8 cellular contexts compared by ENCODE assay signal in genomic region chr12:96399081-96399918, GRCh38. TPM values are rescaled to one million over a fixed set of nuclear protein-coding genes. Genes with fewer than 3 reads are reported as not detected.
DNase-seq lines count a peak whose midpoint lies in the region; ATAC-seq and TF ChIP-seq lines count a peak whose summit lies in the region.

No MANE protein-coding gene starts in this region.

- TF ChIP-seq CTCF in neutrophil (IDR thresholded peaks at IDR 0.05) (peak; percentile 60), testis (IDR thresholded peaks at IDR 0.05) (peak in 1 of 3 experiments; percentile 17)

- peak; percentile 65 to 71 (median 67) for DNase-seq in CD4-positive, CD25-positive, alpha-beta regulatory T cell
- peak; percentile 51 for DNase-seq in GM19238 (ENCODE audit: insufficient read length, low spot score)
- DNase-seq in RPMI7951 (ENCODE audit: low read depth) = peak; percentile 63
- peak; percentile 75 for DNase-seq in activated gamma-delta T cell treated with anti-CD3 and anti-CD28 coated beads, Interleukin-2, amount 50 U/mL, for 16 hours (ENCODE audit: low read depth)
- peak; percentile 30 for DNase-seq in foreskin melanocyte
- DNase-seq in testis = peak; percentile 85

- H3K36me3 ChIP-seq in CD4-positive, CD25-positive, alpha-beta regulatory T cell (ENCODE audit: control insufficient read depth, insufficient read depth, low read length) = no peaks in the 10 kb centered on the region
- H3K36me3 ChIP-seq in neutrophil = no peaks in the 10 kb centered on the region
- H3K36me3 ChIP-seq in testis (ENCODE audit: low read depth, missing control alignments) = no peaks in the 10 kb centered on the region

- peaks cover 32% of the 10 kb centered on the region for H3K4me1 ChIP-seq in CD4-positive, CD25-positive, alpha-beta regulatory T cell (ENCODE audit: control insufficient read depth, insufficient read depth, low read length, poor library complexity, severe bottlenecking)
- H3K4me1 ChIP-seq in neutrophil (ENCODE audit: control insufficient read depth in 1 of 2, insufficient read depth in 1 of 2, low read depth in 1 of 2, low read length in 1 of 2) (peaks cover 35 to 36% of the 10 kb centered on the region in 2 experiments), testis (peaks cover 12% of the 10 kb centered on the region)

- no peaks in the 10 kb centered on the region for H3K9me3 ChIP-seq in CD4-positive, CD25-positive, alpha-beta regulatory T cell (ENCODE audit: control insufficient read depth in 2 of 2, low read length in 2 of 2)
- H3K9me3 ChIP-seq in neutrophil (no peaks in the 10 kb centered on the region), testis (no peaks in the 10 kb centered on the region)

- H3K27me3 Mint-ChIP-seq in CD4-positive, CD25-positive, alpha-beta regulatory T cell = peaks cover 16% of the 10 kb centered on the region

- no peaks in the 10 kb centered on the region for H3K9me3 Mint-ChIP-seq in CD4-positive, CD25-positive, alpha-beta regulatory T cell

- H3K27ac ChIP-seq in CD4-positive, CD25-positive, alpha-beta regulatory T cell (ENCODE audit: insufficient read depth, low read length, poor library complexity, severe bottlenecking) = peak overlapping the region; percentile 97
- peak overlapping the region; percentile 98 for H3K27ac ChIP-seq in neutrophil
- peak overlapping the region; percentile 94 to 97 for H3K27ac ChIP-seq in testis

- peak; percentile 26 to 33 for ATAC-seq in CD4-positive, CD25-positive, alpha-beta regulatory T cell (ENCODE audit: low read depth in 2 of 2)
- ATAC-seq in HG03442 (IDR thresholded peaks at IDR 0.05; ENCODE audit: unreplicated experiment) = peak; percentile 31

- no peaks in the 10 kb centered on the region for H3K27me3 ChIP-seq in CD4-positive, CD25-positive, alpha-beta regulatory T cell (ENCODE audit: control insufficient read depth, insufficient read depth, low read length)
- H3K27me3 ChIP-seq in neutrophil = no peaks in the 10 kb centered on the region
- no peaks in the 10 kb centered on the region for H3K27me3 ChIP-seq in testis

- peak overlapping the region; percentile 100 for H3K4me3 ChIP-seq in CD4-positive, CD25-positive, alpha-beta regulatory T cell (ENCODE audit: low read depth, low read length)
- H3K4me3 ChIP-seq in neutrophil (ENCODE audit: low read depth in 1 of 2, low read length in 1 of 2) (peak overlapping the region; percentile 83 to 85), testis (peak overlapping the region; percentile 93 to 95)

- WGBS in testis, 2 donors = 1% methylated on average over 47 to 70 of the region's 71 CpGs

- H3K27ac Mint-ChIP-seq in CD4-positive, CD25-positive, alpha-beta regulatory T cell = peak overlapping the region; percentile 91 to 98 (median 94)

- TF ChIP-seq POLR2A in testis (IDR thresholded peaks at IDR 0.05) = no peak

- peaks cover 36 to 58% (median 49%) of the 10 kb centered on the region in 4 donors for H3K4me1 Mint-ChIP-seq in CD4-positive, CD25-positive, alpha-beta regulatory T cell

- intact Hi-C loops in testis (cut with DNase I; ENCODE audit: low total_unique reads) = loop anchor here (10.0 kb wide), 1 partner anchor 174 kb away; no protein-coding TSS in a partner anchor

- peak overlapping the region; percentile 89 to 99 (median 95) for H3K4me3 Mint-ChIP-seq in CD4-positive, CD25-positive, alpha-beta regulatory T cell

- no peaks in the 10 kb centered on the region for H3K36me3 Mint-ChIP-seq in CD4-positive, CD25-positive, alpha-beta regulatory T cell

RNA-seq across cellular contexts. Expression of gene CDK17, which starts 0.9 kb away (rescaled TPM):
- total RNA-seq in CD4-positive, CD25-positive, alpha-beta regulatory T cell = 120 TPM
- 10 to 100 TPM; 21.6 to 33.5 (median 24.6) TPM for polyA plus RNA-seq in CD4-positive, CD25-positive, alpha-beta regulatory T cell
- total RNA-seq in RPMI7951 (2014; rRNA removed; shearing (Covaris generic)) = 26.0 and 26.2 TPM in 2 replicates
- 10 to 100 TPM; 91.5 to 100.0 TPM for total RNA-seq in testis
- 40.7 TPM for polyA plus RNA-seq in testis (ENCODE audit: insufficient read depth, low read depth, low replicate concordance)

Comparison
In these comparisons a context has a peak if more than half of its experiments do, and no peak if none do; other contexts are left out.
1. Peak in every context shown above with its lines: DNase-seq, ATAC-seq, H3K4me3 ChIP-seq and H3K27ac ChIP-seq.
2. DNase-seq: peak in every context shown above with its lines; median percentile 85 in testis; 75 in activated gamma-delta T cell treated with anti-CD3 and anti-CD28 coated beads, Interleukin-2, amount 50 U/mL, for 16 hours; 67 in CD4-positive, CD25-positive, alpha-beta regulatory T cell; 63 in RPMI7951; 51 in GM19238; 30 in foreskin melanocyte.